ENCODE assay signal across 8 cellular contexts in genomic region chr1:40668769-40669525, GRCh38. TPM values are rescaled to one million over a fixed set of nuclear protein-coding genes. Genes with fewer than 3 reads are reported as not detected.
DNase-seq lines count a peak whose midpoint lies in the region; ATAC-seq, FAIRE-seq and TF ChIP-seq lines count a peak whose summit lies in the region.

No MANE protein-coding gene starts in this region.

- no peaks in the 10 kb centered on the region for H3K27me3 ChIP-seq in breast epithelium

- H3K27me3 Mint-ChIP-seq in immature natural killer cell (ENCODE audit: low read depth in 3 of 3) = peaks cover 0 to 4% (median 3%) of the 10 kb centered on the region in 3 donors

- no peaks in the 10 kb centered on the region for H3K36me3 ChIP-seq in breast epithelium

- FAIRE-seq in GM12892 (lab: Jason Lieb, UNC) = peak; percentile 92

- no peak for TF ChIP-seq POLR2A in GM12892 (IDR thresholded peaks at IDR 0.05; ENCODE audit: low read depth, low read length)
- TF ChIP-seq POLR2A in breast epithelium (IDR thresholded peaks at IDR 0.05) = no peak

- H3K36me3 Mint-ChIP-seq in immature natural killer cell = no peaks in the 10 kb centered on the region

- H3K4me3 Mint-ChIP-seq in immature natural killer cell = peak overlapping the region in 2 of 5 donors; percentile 36 to 46

- H3K27ac ChIP-seq in breast epithelium = no peak overlapping the region

- TF ChIP-seq CTCF in WI38 (IDR thresholded peaks at IDR 0.05; ENCODE audit: low read depth, low read length) = peak; percentile 99
- peak; percentile 70 to 85 (median 81) for TF ChIP-seq CTCF in breast epithelium (IDR thresholded peaks at IDR 0.05)

- H3K4me1 Mint-ChIP-seq in immature natural killer cell = peaks cover 9% of the 10 kb centered on the region in 2 donors

- H3K9me3 Mint-ChIP-seq in immature natural killer cell = no peaks in the 10 kb centered on the region

- intact Hi-C loops in breast epithelium (cut with DNase I; ENCODE audit: low total_unique reads) = no loop called here

- no peaks in the 10 kb centered on the region for H3K9me3 ChIP-seq in breast epithelium

- peaks cover 0 to 5% of the 10 kb centered on the region in 2 donors for H3K4me1 ChIP-seq in breast epithelium

- no peak overlapping the region for H3K27ac Mint-ChIP-seq in immature natural killer cell

- peak; percentile 80 for DNase-seq in GM12892 (ENCODE audit: insufficient read length)
- peak; percentile 88 for DNase-seq in NCI-H2196 (lab: John Stamatoyannopoulos, UW; ENCODE audit: unreplicated experiment)
- DNase-seq in breast epithelium (ENCODE audit: low spot score in 2 of 2) = peak; percentile 48 to 79
- peak; percentile 67 to 74 (median 72) for DNase-seq in immature natural killer cell
- DNase-seq in stimulated activated CD4-positive, alpha-beta T cell treated with anti-CD3 and anti-CD28 coated beads, Interleukin-15, amount 100 ng/mL, for 24 hours = peak; percentile 90
- DNase-seq in mesenteric fat pad (ENCODE audit: low spot score) = no peak

- peak; percentile 48 for ATAC-seq in HG03039 (IDR thresholded peaks at IDR 0.05; ENCODE audit: unreplicated experiment)

- H3K4me3 ChIP-seq in WI38 (ENCODE audit: low read depth, low read length) (no peak overlapping the region), breast epithelium (peak overlapping the region in 2 of 3 donors; percentile 22 to 39)

RNA-seq across cellular contexts. Expression of gene RIMS3, which starts 3.5 kb away (rescaled TPM):
- 0.21 TPM for polyA plus RNA-seq in GM12892 (2012; ENCODE audit: missing spikeins)
- total RNA-seq in breast epithelium (1 to 10 TPM in 2 of 3 donors, under 1 TPM in 1; 0.64 to 4.4 (median 2.6) TPM), mesenteric fat pad (1.2 TPM)
- polyA plus RNA-seq in immature natural killer cell = 1 to 10 TPM in 2 of 3 donors, under 1 TPM in 1; 0.31 to 1.7 (median 1.3) TPM

RNA-seq across cellular contexts. Expression of gene NFYC, which starts 22.6 kb away (rescaled TPM):
- polyA plus RNA-seq in GM12892 (2012; ENCODE audit: missing spikeins) = 34.7 TPM
- 10 to 100 TPM; 42.7 to 69.7 (median 55.7) TPM for total RNA-seq in breast epithelium
- 10 to 100 TPM; 33.8 to 66.0 (median 53.4) TPM for polyA plus RNA-seq in immature natural killer cell
- 36.4 TPM for total RNA-seq in mesenteric fat pad
